In genomic region chr16:71499775-71500364, GRCh38 we compare ENCODE assay signal across 8 cellular contexts. TPM values are rescaled to one million over a fixed set of nuclear protein-coding genes. Genes with fewer than 3 reads are reported as not detected.
DNase-seq lines count a peak whose midpoint lies in the region; ATAC-seq and TF ChIP-seq lines count a peak whose summit lies in the region.

No MANE protein-coding gene starts in this region.

- H3K36me3 Mint-ChIP-seq in immature natural killer cell, result no peaks in the 10 kb centered on the region

- no peak overlapping the region for H3K4me3 ChIP-seq in A673 (ENCODE audit: low read depth, low read length, poor library complexity, severe bottlenecking)
- no peak overlapping the region for H3K4me3 ChIP-seq in GM12875 (ENCODE audit: low read depth, low read length)
- H3K4me3 ChIP-seq in Loucy (ENCODE audit: low read length, poor library complexity, severe bottlenecking), result no peak overlapping the region
- H3K4me3 ChIP-seq in astrocyte of the spinal cord (ENCODE audit: low read depth, low read length), result no peak overlapping the region

- POLR2A ChIA-PET in A673 (lab: Charles Lee; ENCODE audit: low non-redundant PET), result no interaction called here

- H2AFZ ChIP-seq in Loucy (ENCODE audit: low read length), result no peak overlapping the region

- DNase-seq in A673 (ENCODE audit: low spot score) (peak; percentile 67), SKM-1 (lab: John Stamatoyannopoulos, UW; ENCODE audit: unreplicated experiment) (peak; percentile 45), astrocyte of the spinal cord (ENCODE audit: low read depth, low spot score) (peak; percentile 67), immature natural killer cell (peak; percentile 38 to 51 (median 51))
- peak; percentile 28 for DNase-seq in stimulated activated CD4-positive, alpha-beta T cell treated with anti-CD3 and anti-CD28 coated beads, Interleukin-2, amount 100 ng/mL, for 4 hours (ENCODE audit: low read depth)

- no peak overlapping the region for H3K4me3 Mint-ChIP-seq in immature natural killer cell

- no peaks in the 10 kb centered on the region for H3K79me2 ChIP-seq in Loucy (ENCODE audit: insufficient read depth, low read length)

- BruUV-seq in A673 (replicated peaks; lab: Mats Ljungman, UMichigan), result no TSS peak

- H3K9me3 Mint-ChIP-seq in immature natural killer cell, result no peaks in the 10 kb centered on the region

- in situ Hi-C loops in astrocyte of the spinal cord (cut with HindIII; ENCODE audit: low sequenced_read_pairs), result no loop called here

- no peaks in the 10 kb centered on the region for H3K9me3 ChIP-seq in A673 (ENCODE audit: low read depth, low read length, poor library complexity, severe bottlenecking)
- no peaks in the 10 kb centered on the region for H3K9me3 ChIP-seq in Loucy (ENCODE audit: insufficient read depth, low read depth, low read length)

- H3K27me3 ChIP-seq in A673 (replicated peaks; ENCODE audit: insufficient read depth, low read depth, low read length, poor library complexity) (peaks cover 7% of the 10 kb centered on the region), Loucy (ENCODE audit: insufficient read depth, low read length, poor library complexity, severe bottlenecking) (no peaks in the 10 kb centered on the region)

- H3K27ac ChIP-seq in A673 (ENCODE audit: low read depth, low read length, poor library complexity, severe bottlenecking), result no peak overlapping the region

- peaks cover 2 to 10% (median 6%) of the 10 kb centered on the region in 3 donors for H3K27me3 Mint-ChIP-seq in immature natural killer cell (ENCODE audit: low read depth in 3 of 3)

- H3K4me2 ChIP-seq in Loucy (ENCODE audit: low read depth, low read length, poor library complexity, severe bottlenecking), result no peak overlapping the region

- intact Hi-C loops in A673 (cut with micrococcal nuclease; ENCODE audit: unreplicated experiment), result loop anchor here (1.0 kb wide), 1 partner anchor 88 kb away; no protein-coding TSS in a partner anchor

- no peaks in the 10 kb centered on the region for H3F3A ChIP-seq in Loucy (ENCODE audit: low read depth)

- no peaks in the 10 kb centered on the region for H3K4me1 ChIP-seq in A673 (ENCODE audit: insufficient read depth, low read length, poor library complexity, severe bottlenecking)
- no peaks in the 10 kb centered on the region for H3K4me1 ChIP-seq in Loucy (ENCODE audit: insufficient read depth, low read length, poor library complexity, severe bottlenecking)

- no peaks in the 10 kb centered on the region for H4K20me1 ChIP-seq in Loucy (ENCODE audit: insufficient read depth, low read length, poor library complexity, severe bottlenecking)

- TF ChIP-seq CTCF in A673 (conservative IDR thresholded peaks at IDR 0.05; ENCODE audit: low read depth, low read length) (peak; percentile 78), GM12875 (IDR thresholded peaks at IDR 0.05; ENCODE audit: borderline replicate concordance, insufficient read depth, low read depth, low read length) (peak; percentile 61), Loucy (conservative IDR thresholded peaks at IDR 0.05; ENCODE audit: low read length) (peak; percentile 76), astrocyte of the spinal cord (IDR thresholded peaks at IDR 0.05; ENCODE audit: low read depth, low read length) (peak; percentile 71)

- ATAC-seq in GM21717 (IDR thresholded peaks at IDR 0.05; ENCODE audit: unreplicated experiment), result no peak

- no peaks in the 10 kb centered on the region for H3K9me2 ChIP-seq in Loucy (replicated peaks; ENCODE audit: low read depth, low read length)

- H3K9ac ChIP-seq in Loucy (ENCODE audit: low read depth, low read length, poor library complexity, severe bottlenecking), result no peak overlapping the region

- H3K4me1 Mint-ChIP-seq in immature natural killer cell, result no peaks in the 10 kb centered on the region

- no peak overlapping the region for H3K27ac Mint-ChIP-seq in immature natural killer cell

- CTCF ChIA-PET in A673 (lab: Charles Lee), result interaction anchor here (0.5 to 1.5 kb wide), 6 partner anchors 32 to 462 kb away, joined by 3 to 11 read pairs (median 3); no protein-coding TSS in a partner anchor

- H3K36me3 ChIP-seq in A673 (ENCODE audit: insufficient read depth, low read length, poor library complexity, severe bottlenecking) (no peaks in the 10 kb centered on the region), Loucy (ENCODE audit: insufficient read depth, low read length) (no peaks in the 10 kb centered on the region)

RNA-seq across cellular contexts. Expression of gene ZNF19, which starts 10.7 kb away (rescaled TPM):
- 2.6 and 3.1 TPM in 2 replicates for total RNA-seq in A673 (2021)
- 1 to 10 TPM in 2 of 3 donors, under 1 TPM in 1; 0.21 to 3.4 (median 1.2) TPM for polyA plus RNA-seq in immature natural killer cell

RNA-seq across cellular contexts. Expression of gene CHST4, which starts 26.4 kb away (rescaled TPM):
- total RNA-seq in A673 (2021), result not detected in 2 replicates
- polyA plus RNA-seq in immature natural killer cell, result not detected

RNA-seq across cellular contexts. Expression of gene ZNF23, which starts 37.8 kb away (rescaled TPM):
- 10.2 and 10.9 TPM in 2 replicates for total RNA-seq in A673 (2021)
- 1 to 10 TPM; 4.3 to 8.1 (median 5.4) TPM for polyA plus RNA-seq in immature natural killer cell

RNA-seq across cellular contexts. Expression of gene TLE7, which starts 58.0 kb away (rescaled TPM):
- not detected in 2 replicates for total RNA-seq in A673 (2021)
- not detected for polyA plus RNA-seq in immature natural killer cell
